Comparison of ENCODE assay signal across 1 cellular context in the genomic region with DNA sequence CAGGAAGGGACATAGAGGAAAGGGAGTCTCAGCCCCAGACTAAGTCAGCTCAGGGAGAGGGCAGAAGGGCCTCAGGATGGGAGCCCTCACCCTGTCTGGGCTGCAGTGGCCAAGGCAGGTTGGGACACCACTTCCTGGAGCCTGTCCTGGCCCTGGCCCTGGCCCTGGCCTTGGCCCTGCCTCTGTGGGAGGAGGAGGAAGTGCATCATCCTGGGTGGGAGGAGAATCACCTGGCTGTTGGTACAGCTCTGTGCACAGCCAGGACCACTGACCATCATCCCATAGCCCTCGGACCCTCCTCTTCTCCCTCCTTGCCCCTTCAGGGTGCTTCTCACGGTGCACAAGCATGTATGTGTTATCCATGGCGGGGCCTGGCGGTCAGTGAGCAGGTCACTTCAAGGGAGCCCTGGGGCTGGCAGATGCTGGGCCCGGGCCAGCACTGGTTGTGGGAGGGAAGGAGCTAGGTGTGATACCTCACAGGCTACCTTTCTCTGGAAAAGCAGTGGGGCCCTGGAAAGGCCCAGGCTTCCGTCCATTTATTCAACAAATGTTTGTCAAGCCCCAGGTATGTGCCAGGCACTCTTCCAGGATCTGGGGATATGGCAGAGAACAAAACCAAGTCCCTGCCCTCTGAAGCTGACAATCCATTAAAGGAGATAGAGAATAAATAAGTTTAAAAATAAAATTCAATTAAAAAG.
A peak's percentile ranks its signal among the peaks of the same experiment; 100 is the strongest.
TF ChIP-seq lines count a peak whose summit lies in the region.

No MANE protein-coding gene starts in this region.

TF ChIP-seq in HepG2, 621 proteins besides CTCF, POLR2A, EP300 and RAD21 (continued from another document and continues in another):
- TF ChIP-seq POLR2AphosphoS5 (IDR thresholded peaks at IDR 0.05; ENCODE audit: low read depth, low read length) = 0 out of 2 replicates have a peak, but pooled peaks have one; percentile 20
- TF ChIP-seq, protein P1, sequence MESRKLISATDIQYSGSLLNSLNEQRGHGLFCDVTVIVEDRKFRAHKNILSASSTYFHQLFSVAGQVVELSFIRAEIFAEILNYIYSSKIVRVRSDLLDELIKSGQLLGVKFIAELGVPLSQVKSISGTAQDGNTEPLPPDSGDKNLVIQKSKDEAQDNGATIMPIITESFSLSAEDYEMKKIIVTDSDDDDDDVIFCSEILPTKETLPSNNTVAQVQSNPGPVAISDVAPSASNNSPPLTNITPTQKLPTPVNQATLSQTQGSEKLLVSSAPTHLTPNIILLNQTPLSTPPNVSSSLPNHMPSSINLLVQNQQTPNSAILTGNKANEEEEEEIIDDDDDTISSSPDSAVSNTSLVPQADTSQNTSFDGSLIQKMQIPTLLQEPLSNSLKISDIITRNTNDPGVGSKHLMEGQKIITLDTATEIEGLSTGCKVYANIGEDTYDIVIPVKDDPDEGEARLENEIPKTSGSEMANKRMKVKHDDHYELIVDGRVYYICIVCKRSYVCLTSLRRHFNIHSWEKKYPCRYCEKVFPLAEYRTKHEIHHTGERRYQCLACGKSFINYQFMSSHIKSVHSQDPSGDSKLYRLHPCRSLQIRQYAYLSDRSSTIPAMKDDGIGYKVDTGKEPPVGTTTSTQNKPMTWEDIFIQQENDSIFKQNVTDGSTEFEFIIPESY (CRISPR knock-in tag; IDR thresholded peaks at IDR 0.05) = peak; percentile 86
- TF ChIP-seq XRCC5 (optimal IDR thresholded peaks at IDR 0.05; ENCODE audit: low read length) = no peak
- TF ChIP-seq, protein P2, sequence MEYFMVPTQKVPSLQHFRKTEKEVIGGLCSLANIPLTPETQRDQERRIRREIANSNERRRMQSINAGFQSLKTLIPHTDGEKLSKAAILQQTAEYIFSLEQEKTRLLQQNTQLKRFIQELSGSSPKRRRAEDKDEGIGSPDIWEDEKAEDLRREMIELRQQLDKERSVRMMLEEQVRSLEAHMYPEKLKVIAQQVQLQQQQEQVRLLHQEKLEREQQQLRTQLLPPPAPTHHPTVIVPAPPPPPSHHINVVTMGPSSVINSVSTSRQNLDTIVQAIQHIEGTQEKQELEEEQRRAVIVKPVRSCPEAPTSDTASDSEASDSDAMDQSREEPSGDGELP (IDR thresholded peaks at IDR 0.05; ENCODE audit: borderline replicate concordance, low read depth) = peak; percentile 76; the same call in 1 of the 2 replicates
- TF ChIP-seq, protein P3, sequence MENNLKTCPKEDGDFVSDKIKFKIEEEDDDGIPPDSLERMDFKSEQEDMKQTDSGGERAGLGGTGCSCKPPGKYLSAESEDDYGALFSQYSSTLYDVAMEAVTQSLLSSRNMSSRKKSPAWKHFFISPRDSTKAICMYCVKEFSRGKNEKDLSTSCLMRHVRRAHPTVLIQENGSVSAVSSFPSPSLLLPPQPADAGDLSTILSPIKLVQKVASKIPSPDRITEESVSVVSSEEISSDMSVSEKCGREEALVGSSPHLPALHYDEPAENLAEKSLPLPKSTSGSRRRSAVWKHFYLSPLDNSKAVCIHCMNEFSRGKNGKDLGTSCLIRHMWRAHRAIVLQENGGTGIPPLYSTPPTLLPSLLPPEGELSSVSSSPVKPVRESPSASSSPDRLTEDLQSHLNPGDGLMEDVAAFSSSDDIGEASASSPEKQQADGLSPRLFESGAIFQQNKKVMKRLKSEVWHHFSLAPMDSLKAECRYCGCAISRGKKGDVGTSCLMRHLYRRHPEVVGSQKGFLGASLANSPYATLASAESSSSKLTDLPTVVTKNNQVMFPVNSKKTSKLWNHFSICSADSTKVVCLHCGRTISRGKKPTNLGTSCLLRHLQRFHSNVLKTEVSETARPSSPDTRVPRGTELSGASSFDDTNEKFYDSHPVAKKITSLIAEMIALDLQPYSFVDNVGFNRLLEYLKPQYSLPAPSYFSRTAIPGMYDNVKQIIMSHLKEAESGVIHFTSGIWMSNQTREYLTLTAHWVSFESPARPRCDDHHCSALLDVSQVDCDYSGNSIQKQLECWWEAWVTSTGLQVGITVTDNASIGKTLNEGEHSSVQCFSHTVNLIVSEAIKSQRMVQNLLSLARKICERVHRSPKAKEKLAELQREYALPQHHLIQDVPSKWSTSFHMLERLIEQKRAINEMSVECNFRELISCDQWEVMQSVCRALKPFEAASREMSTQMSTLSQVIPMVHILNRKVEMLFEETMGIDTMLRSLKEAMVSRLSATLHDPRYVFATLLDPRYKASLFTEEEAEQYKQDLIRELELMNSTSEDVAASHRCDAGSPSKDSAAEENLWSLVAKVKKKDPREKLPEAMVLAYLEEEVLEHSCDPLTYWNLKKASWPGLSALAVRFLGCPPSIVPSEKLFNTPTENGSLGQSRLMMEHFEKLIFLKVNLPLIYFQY (CRISPR knock-in tag; IDR thresholded peaks at IDR 0.05; ENCODE audit: borderline replicate concordance) = no peak
- no peak for TF ChIP-seq ZNF850 (CRISPR knock-in tag; conservative IDR thresholded peaks at IDR 0.05)
- TF ChIP-seq HNF4A (CRISPR knock-in tag; IDR thresholded peaks at IDR 0.05) = peak; percentile 76
- TF ChIP-seq RXRA (CRISPR knock-in tag; IDR thresholded peaks at IDR 0.05) = peak; percentile 88
- TF ChIP-seq NFYC (CRISPR knock-in tag; IDR thresholded peaks at IDR 0.05) = no peak
- TF ChIP-seq CEBPG (CRISPR knock-in tag; IDR thresholded peaks at IDR 0.05) = peak; percentile 25; the same call in 1 of the 2 replicates
- TF ChIP-seq ZFP37 (CRISPR knock-in tag; IDR thresholded peaks at IDR 0.05; ENCODE audit: borderline replicate concordance) = no peak
- peak; percentile 3; the same call in 1 of the 2 replicates for TF ChIP-seq AKAP8 (CRISPR knock-in tag; IDR thresholded peaks at IDR 0.05)
- TF ChIP-seq TBX2 (CRISPR knock-in tag; IDR thresholded peaks at IDR 0.05; ENCODE audit: borderline replicate concordance) = peak; percentile 50; the same call in 1 of the 2 replicates
- TF ChIP-seq SOX5 (CRISPR knock-in tag; IDR thresholded peaks at IDR 0.05; ENCODE audit: borderline replicate concordance) = no peak; the same call in 1 of the 2 replicates
- TF ChIP-seq SP2 (CRISPR knock-in tag; IDR thresholded peaks at IDR 0.05) = 0 out of 2 replicates have a peak, but pooled peaks have one; percentile 32
- no peak for TF ChIP-seq ZMYM2 (CRISPR knock-in tag; IDR thresholded peaks at IDR 0.05)
- 0 out of 2 replicates have a peak, but pooled peaks have one; percentile 52 for TF ChIP-seq ZNF572 (CRISPR knock-in tag; IDR thresholded peaks at IDR 0.05)
- TF ChIP-seq KDM6A (CRISPR knock-in tag; IDR thresholded peaks at IDR 0.05; ENCODE audit: low read depth) = no peak
- TF ChIP-seq YEATS2 (CRISPR knock-in tag; IDR thresholded peaks at IDR 0.05; ENCODE audit: borderline replicate concordance) = no peak
- TF ChIP-seq NPAS2 (CRISPR knock-in tag; IDR thresholded peaks at IDR 0.05; ENCODE audit: borderline replicate concordance) = no peak
- no peak for TF ChIP-seq SRSF4 (IDR thresholded peaks at IDR 0.05; ENCODE audit: low read depth, low read length, poor library complexity, severe bottlenecking)
- no peak for TF ChIP-seq MLLT10 (CRISPR knock-in tag; IDR thresholded peaks at IDR 0.05)
- TF ChIP-seq HMG20A (CRISPR knock-in tag; IDR thresholded peaks at IDR 0.05; ENCODE audit: borderline replicate concordance) = no peak
- no peak; the same call in 1 of the 2 replicates for TF ChIP-seq KAT7 (CRISPR knock-in tag; IDR thresholded peaks at IDR 0.05; ENCODE audit: borderline replicate concordance)
- TF ChIP-seq BORCS8-MEF2B (CRISPR knock-in tag; IDR thresholded peaks at IDR 0.05) = peak; percentile 70; the same call in 1 of the 2 replicates
- TF ChIP-seq, protein P4, sequence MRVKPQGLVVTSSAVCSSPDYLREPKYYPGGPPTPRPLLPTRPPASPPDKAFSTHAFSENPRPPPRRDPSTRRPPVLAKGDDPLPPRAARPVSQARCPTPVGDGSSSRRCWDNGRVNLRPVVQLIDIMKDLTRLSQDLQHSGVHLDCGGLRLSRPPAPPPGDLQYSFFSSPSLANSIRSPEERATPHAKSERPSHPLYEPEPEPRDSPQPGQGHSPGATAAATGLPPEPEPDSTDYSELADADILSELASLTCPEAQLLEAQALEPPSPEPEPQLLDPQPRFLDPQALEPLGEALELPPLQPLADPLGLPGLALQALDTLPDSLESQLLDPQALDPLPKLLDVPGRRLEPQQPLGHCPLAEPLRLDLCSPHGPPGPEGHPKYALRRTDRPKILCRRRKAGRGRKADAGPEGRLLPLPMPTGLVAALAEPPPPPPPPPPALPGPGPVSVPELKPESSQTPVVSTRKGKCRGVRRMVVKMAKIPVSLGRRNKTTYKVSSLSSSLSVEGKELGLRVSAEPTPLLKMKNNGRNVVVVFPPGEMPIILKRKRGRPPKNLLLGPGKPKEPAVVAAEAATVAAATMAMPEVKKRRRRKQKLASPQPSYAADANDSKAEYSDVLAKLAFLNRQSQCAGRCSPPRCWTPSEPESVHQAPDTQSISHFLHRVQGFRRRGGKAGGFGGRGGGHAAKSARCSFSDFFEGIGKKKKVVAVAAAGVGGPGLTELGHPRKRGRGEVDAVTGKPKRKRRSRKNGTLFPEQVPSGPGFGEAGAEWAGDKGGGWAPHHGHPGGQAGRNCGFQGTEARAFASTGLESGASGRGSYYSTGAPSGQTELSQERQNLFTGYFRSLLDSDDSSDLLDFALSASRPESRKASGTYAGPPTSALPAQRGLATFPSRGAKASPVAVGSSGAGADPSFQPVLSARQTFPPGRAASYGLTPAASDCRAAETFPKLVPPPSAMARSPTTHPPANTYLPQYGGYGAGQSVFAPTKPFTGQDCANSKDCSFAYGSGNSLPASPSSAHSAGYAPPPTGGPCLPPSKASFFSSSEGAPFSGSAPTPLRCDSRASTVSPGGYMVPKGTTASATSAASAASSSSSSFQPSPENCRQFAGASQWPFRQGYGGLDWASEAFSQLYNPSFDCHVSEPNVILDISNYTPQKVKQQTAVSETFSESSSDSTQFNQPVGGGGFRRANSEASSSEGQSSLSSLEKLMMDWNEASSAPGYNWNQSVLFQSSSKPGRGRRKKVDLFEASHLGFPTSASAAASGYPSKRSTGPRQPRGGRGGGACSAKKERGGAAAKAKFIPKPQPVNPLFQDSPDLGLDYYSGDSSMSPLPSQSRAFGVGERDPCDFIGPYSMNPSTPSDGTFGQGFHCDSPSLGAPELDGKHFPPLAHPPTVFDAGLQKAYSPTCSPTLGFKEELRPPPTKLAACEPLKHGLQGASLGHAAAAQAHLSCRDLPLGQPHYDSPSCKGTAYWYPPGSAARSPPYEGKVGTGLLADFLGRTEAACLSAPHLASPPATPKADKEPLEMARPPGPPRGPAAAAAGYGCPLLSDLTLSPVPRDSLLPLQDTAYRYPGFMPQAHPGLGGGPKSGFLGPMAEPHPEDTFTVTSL (CRISPR knock-in tag; IDR thresholded peaks at IDR 0.05; ENCODE audit: borderline replicate concordance) = no peak
- no peak for TF ChIP-seq ZBTB42 (CRISPR knock-in tag; IDR thresholded peaks at IDR 0.05)
- TF ChIP-seq TOE1 (CRISPR knock-in tag; IDR thresholded peaks at IDR 0.05) = no peak
- TF ChIP-seq ARHGAP35 (CRISPR knock-in tag; IDR thresholded peaks at IDR 0.05; ENCODE audit: borderline replicate concordance) = no peak; the same call in 1 of the 2 replicates
- no peak for TF ChIP-seq FIP1L1 (IDR thresholded peaks at IDR 0.05; ENCODE audit: borderline replicate concordance, insufficient read depth, low read depth, low read length)
- no peak for TF ChIP-seq MXD4 (CRISPR knock-in tag; IDR thresholded peaks at IDR 0.05)
- no peak for TF ChIP-seq RFX3 (CRISPR knock-in tag; IDR thresholded peaks at IDR 0.05)
- no peak for TF ChIP-seq ASH2L (IDR thresholded peaks at IDR 0.05; ENCODE audit: insufficient read length, low read depth, low read length)
- 0 out of 2 replicates have a peak, but pooled peaks have one; percentile 27 for TF ChIP-seq HNRNPL (IDR thresholded peaks at IDR 0.05; ENCODE audit: low read depth, low read length)
- TF ChIP-seq KAT2B (IDR thresholded peaks at IDR 0.05; ENCODE audit: borderline replicate concordance, low read depth, low read length) = no peak
- TF ChIP-seq MIER3 (CRISPR knock-in tag; IDR thresholded peaks at IDR 0.05; ENCODE audit: borderline replicate concordance) = no peak; the same call in 1 of the 2 replicates
- TF ChIP-seq, protein P5, sequence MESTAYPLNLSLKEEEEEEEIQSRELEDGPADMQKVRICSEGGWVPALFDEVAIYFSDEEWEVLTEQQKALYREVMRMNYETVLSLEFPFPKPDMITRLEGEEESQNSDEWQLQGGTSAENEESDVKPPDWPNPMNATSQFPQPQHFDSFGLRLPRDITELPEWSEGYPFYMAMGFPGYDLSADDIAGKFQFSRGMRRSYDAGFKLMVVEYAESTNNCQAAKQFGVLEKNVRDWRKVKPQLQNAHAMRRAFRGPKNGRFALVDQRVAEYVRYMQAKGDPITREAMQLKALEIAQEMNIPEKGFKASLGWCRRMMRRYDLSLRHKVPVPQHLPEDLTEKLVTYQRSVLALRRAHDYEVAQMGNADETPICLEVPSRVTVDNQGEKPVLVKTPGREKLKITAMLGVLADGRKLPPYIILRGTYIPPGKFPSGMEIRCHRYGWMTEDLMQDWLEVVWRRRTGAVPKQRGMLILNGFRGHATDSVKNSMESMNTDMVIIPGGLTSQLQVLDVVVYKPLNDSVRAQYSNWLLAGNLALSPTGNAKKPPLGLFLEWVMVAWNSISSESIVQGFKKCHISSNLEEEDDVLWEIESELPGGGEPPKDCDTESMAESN (CRISPR knock-in tag; conservative IDR thresholded peaks at IDR 0.05) = no peak
- TF ChIP-seq, protein P6, sequence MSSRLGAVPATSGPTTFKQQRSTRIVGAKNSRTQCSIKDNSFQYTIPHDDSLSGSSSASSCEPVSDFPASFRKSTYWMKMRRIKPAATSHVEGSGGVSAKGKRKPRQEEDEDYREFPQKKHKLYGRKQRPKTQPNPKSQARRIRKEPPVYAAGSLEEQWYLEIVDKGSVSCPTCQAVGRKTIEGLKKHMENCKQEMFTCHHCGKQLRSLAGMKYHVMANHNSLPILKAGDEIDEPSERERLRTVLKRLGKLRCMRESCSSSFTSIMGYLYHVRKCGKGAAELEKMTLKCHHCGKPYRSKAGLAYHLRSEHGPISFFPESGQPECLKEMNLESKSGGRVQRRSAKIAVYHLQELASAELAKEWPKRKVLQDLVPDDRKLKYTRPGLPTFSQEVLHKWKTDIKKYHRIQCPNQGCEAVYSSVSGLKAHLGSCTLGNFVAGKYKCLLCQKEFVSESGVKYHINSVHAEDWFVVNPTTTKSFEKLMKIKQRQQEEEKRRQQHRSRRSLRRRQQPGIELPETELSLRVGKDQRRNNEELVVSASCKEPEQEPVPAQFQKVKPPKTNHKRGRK (CRISPR knock-in tag; IDR thresholded peaks at IDR 0.05) = no peak
- no peak for TF ChIP-seq HNRNPLL (IDR thresholded peaks at IDR 0.05; ENCODE audit: low read depth, low read length, poor library complexity, severe bottlenecking)
- no peak for TF ChIP-seq ELF4 (CRISPR knock-in tag; IDR thresholded peaks at IDR 0.05; ENCODE audit: borderline replicate concordance)
- TF ChIP-seq ZFY (CRISPR knock-in tag; IDR thresholded peaks at IDR 0.05) = peak; percentile 53
- TF ChIP-seq RARG (CRISPR knock-in tag; IDR thresholded peaks at IDR 0.05; ENCODE audit: low read depth) = no peak
- TF ChIP-seq SOX13 (IDR thresholded peaks at IDR 0.05) = no peak
- peak in 1 of 2 experiments; percentile 48; a peak in 1 of 4 replicates for TF ChIP-seq SOX13 (CRISPR knock-in tag; conservative IDR thresholded peaks at IDR 0.05 in 1 of 2, IDR thresholded peaks at IDR 0.05 in 1 of 2)
- no peak for TF ChIP-seq ZNF460 (CRISPR knock-in tag; IDR thresholded peaks at IDR 0.05; ENCODE audit: borderline replicate concordance)
- no peak for TF ChIP-seq KLF16 (CRISPR knock-in tag; IDR thresholded peaks at IDR 0.05)
